8 cellular contexts compared by ENCODE assay signal in genomic region chr21:44133708-44134057, GRCh38. TPM values are rescaled to one million over a fixed set of nuclear protein-coding genes. Genes with fewer than 3 reads are reported as not detected.
A peak's percentile ranks its signal among the peaks of the same experiment; 100 is the strongest.
DNase-seq lines count a peak whose midpoint lies in the region; ATAC-seq, FAIRE-seq and TF ChIP-seq lines count a peak whose summit lies in the region.
"Not testable (repeated sequence)": the region's sequence is repeated elsewhere in the genome, so short reads cannot be mapped to it uniquely, and the experiment has no call there.

No MANE protein-coding gene starts in this region.

- dilution Hi-C loops in endothelial cell of umbilical vein (cut with MboI; ENCODE audit: extremely low pct_ligation_motif_present, low sequenced_read_pairs), result not testable (repeated sequence)

- not testable (repeated sequence) for H3K36me3 Mint-ChIP-seq in CD4-positive, alpha-beta T cell (ENCODE audit: low read depth); activated CD4-positive, alpha-beta memory T cell treated with anti-CD3 and anti-CD28 coated beads, Interleukin-2, amount 10 ng/mL, durations not matched to agents 7 days and 5 days (ENCODE audit: low read depth)

- not testable (repeated sequence) for H4K20me1 ChIP-seq in endothelial cell of umbilical vein (replicated peaks; ENCODE audit: control insufficient read depth, extremely low read depth, insufficient read depth, low read length)

- CTCF ChIA-PET in CD4-positive, alpha-beta T cell (lab: Charles Lee); activated CD4-positive, alpha-beta memory T cell treated with anti-CD3 and anti-CD28 coated beads, Interleukin-2, amount 10 ng/mL, durations not matched to agents 7 days and 5 days (lab: Charles Lee); endothelial cell of umbilical vein (lab: Charles Lee): not testable (repeated sequence)

- not testable (repeated sequence) for TF ChIP-seq POLR2A in endothelial cell of umbilical vein (IDR thresholded peaks at IDR 0.05; ENCODE audit: low read depth, low read length)

- not testable (repeated sequence) for DNase-seq in CD4-positive, alpha-beta T cell; activated CD4-positive, alpha-beta memory T cell treated with anti-CD3 and anti-CD28 coated beads, Interleukin-2, amount 10 ng/mL, durations not matched to agents 7 days and 5 days; endothelial cell of umbilical vein (ENCODE audit: low read depth, low spot score); kidney epithelial cell (ENCODE audit: low read depth)

- peak overlapping the region; percentile 45 for H3K4me3 Mint-ChIP-seq in CD4-positive, alpha-beta T cell
- peak overlapping the region; percentile 57 for H3K4me3 Mint-ChIP-seq in activated CD4-positive, alpha-beta memory T cell treated with anti-CD3 and anti-CD28 coated beads, Interleukin-2, amount 10 ng/mL, durations not matched to agents 7 days and 5 days

- not testable (repeated sequence) for TF ChIP-seq CTCF in CD4-positive, alpha-beta T cell (IDR thresholded peaks at IDR 0.05); endothelial cell of umbilical vein (IDR thresholded peaks at IDR 0.05; ENCODE audit: extremely low read depth in 1 of 2, insufficient read depth in 1 of 2, low read depth in 1 of 2, low read length in 2 of 2); kidney epithelial cell (IDR thresholded peaks at IDR 0.05; ENCODE audit: insufficient read depth, low read length, poor library complexity, severe bottlenecking)

- H3K4me3 ChIP-seq in endothelial cell of umbilical vein (replicated peaks in 1 of 3; ENCODE audit: insufficient read depth in 1 of 3, low read depth in 1 of 3, low read length in 3 of 3), result not testable (repeated sequence)
- H3K4me3 ChIP-seq in kidney epithelial cell (ENCODE audit: low read depth, low read length) (peak overlapping the region; percentile 40), skeletal muscle satellite cell (ENCODE audit: low read length) (peak overlapping the region; percentile 59)

- not testable (repeated sequence) for H3K9ac ChIP-seq in endothelial cell of umbilical vein (replicated peaks; ENCODE audit: extremely low read depth, insufficient read depth, low read length); skeletal muscle satellite cell (ENCODE audit: low read depth, low read length)

- H2AFZ ChIP-seq in endothelial cell of umbilical vein (ENCODE audit: low read depth, low read length), result not testable (repeated sequence)

- not testable (repeated sequence) for FAIRE-seq in endothelial cell of umbilical vein (lab: Jason Lieb, UNC)

- not testable (repeated sequence) for H3K4me2 ChIP-seq in endothelial cell of umbilical vein (ENCODE audit: insufficient read depth, low read length); skeletal muscle satellite cell (ENCODE audit: low read length)

- H3K4me1 ChIP-seq in endothelial cell of umbilical vein (ENCODE audit: control insufficient read depth, extremely low read depth, insufficient read depth, low read length); skeletal muscle satellite cell (ENCODE audit: control insufficient read depth, insufficient read depth, low read length): not testable (repeated sequence)

- TSS peak; percentile 73 for BruUV-seq in endothelial cell of umbilical vein (replicated peaks; lab: Mats Ljungman, UMichigan)

- H3K9me1 ChIP-seq in endothelial cell of umbilical vein (replicated peaks; ENCODE audit: control insufficient read depth, extremely low read depth, insufficient read depth, low read length), result not testable (repeated sequence)

- not testable (repeated sequence) for H3K27ac Mint-ChIP-seq in CD4-positive, alpha-beta T cell; activated CD4-positive, alpha-beta memory T cell treated with anti-CD3 and anti-CD28 coated beads, Interleukin-2, amount 10 ng/mL, durations not matched to agents 7 days and 5 days

- H3K9me3 ChIP-seq in CD4-positive, alpha-beta T cell (ENCODE audit: control insufficient read depth, low read length); endothelial cell of umbilical vein (replicated peaks; ENCODE audit: control insufficient read depth, insufficient read depth, low read length); skeletal muscle satellite cell (replicated peaks; ENCODE audit: low read length): not testable (repeated sequence)

- not testable (repeated sequence) for H3K27me3 Mint-ChIP-seq in CD4-positive, alpha-beta T cell; activated CD4-positive, alpha-beta memory T cell treated with anti-CD3 and anti-CD28 coated beads, Interleukin-2, amount 10 ng/mL, durations not matched to agents 7 days and 5 days

- H3K27ac ChIP-seq in CD4-positive, alpha-beta T cell (ENCODE audit: low read depth, low read length); endothelial cell of umbilical vein (ENCODE audit: insufficient read depth, low read depth, low read length): not testable (repeated sequence)

- not testable (repeated sequence) for H3K36me3 ChIP-seq in endothelial cell of umbilical vein (ENCODE audit: control insufficient read depth in 2 of 2, extremely low read depth in 1 of 2, insufficient read depth in 2 of 2, low read length in 2 of 2); kidney epithelial cell (ENCODE audit: control insufficient read depth, insufficient read depth, low read length); skeletal muscle satellite cell (ENCODE audit: insufficient read depth, low read length)

- intact Hi-C loops in CD4-positive, alpha-beta T cell (cut with DNase I, micrococcal nuclease); endothelial cell of umbilical vein (cut with micrococcal nuclease): not testable (repeated sequence)

- not testable (repeated sequence) for H3K9me3 Mint-ChIP-seq in CD4-positive, alpha-beta T cell; activated CD4-positive, alpha-beta memory T cell treated with anti-CD3 and anti-CD28 coated beads, Interleukin-2, amount 10 ng/mL, durations not matched to agents 7 days and 5 days

- not testable (repeated sequence) for H3K79me2 ChIP-seq in endothelial cell of umbilical vein (ENCODE audit: control insufficient read depth, insufficient read depth, low read length)

- H3K4me1 Mint-ChIP-seq in CD4-positive, alpha-beta T cell (ENCODE audit: low read depth); activated CD4-positive, alpha-beta memory T cell treated with anti-CD3 and anti-CD28 coated beads, Interleukin-2, amount 10 ng/mL, durations not matched to agents 7 days and 5 days: not testable (repeated sequence)

- not testable (repeated sequence) for H3K27me3 ChIP-seq in CD4-positive, alpha-beta T cell (ENCODE audit: control insufficient read depth, insufficient read depth, low read length); endothelial cell of umbilical vein (ENCODE audit: control insufficient read depth in 2 of 2, insufficient read depth in 2 of 2, low read length in 2 of 2); kidney epithelial cell (ENCODE audit: control insufficient read depth, insufficient read depth, low read length); skeletal muscle satellite cell (ENCODE audit: control insufficient read depth, insufficient read depth, low read length)

- POLR2A ChIA-PET in CD4-positive, alpha-beta T cell (lab: Charles Lee); activated CD4-positive, alpha-beta memory T cell treated with anti-CD3 and anti-CD28 coated beads, Interleukin-2, amount 10 ng/mL, durations not matched to agents 7 days and 5 days (lab: Charles Lee); endothelial cell of umbilical vein (lab: Charles Lee): not testable (repeated sequence)

- ATAC-seq in CD4-positive, alpha-beta T cell (ENCODE audit: poor library complexity), result not testable (repeated sequence)
- ATAC-seq in GM19397 (IDR thresholded peaks at IDR 0.05; ENCODE audit: unreplicated experiment) (peak; percentile 13), HG02678 (IDR thresholded peaks at IDR 0.05; ENCODE audit: unreplicated experiment) (peak; percentile 11), HG03521 (IDR thresholded peaks at IDR 0.05; ENCODE audit: unreplicated experiment) (peak; percentile 32)

RNA-seq across cellular contexts. Expression of gene GATD3, which starts 0.2 kb away (rescaled TPM):
- total RNA-seq in CD4-positive, alpha-beta T cell, result 10 to 100 TPM; 21.9 to 23.0 TPM
- 10 to 100 TPM; 48.9 to 49.5 TPM for total RNA-seq in activated CD4-positive, alpha-beta memory T cell treated with anti-CD3 and anti-CD28 coated beads, Interleukin-2, amount 10 ng/mL, durations not matched to agents 7 days and 5 days
- 7.6 and 43.2 TPM in 2 replicates for total RNA-seq in endothelial cell of umbilical vein
- polyA plus RNA-seq in endothelial cell of umbilical vein, result 16.3 and 22.3 TPM in 2 replicates
- 11.8 and 16.1 TPM in 2 replicates for polyA plus RNA-seq in endothelial cell of umbilical vein (2011; cell fraction: cytosol; rRNA removed)
- 48.9 and 62.3 TPM in 2 replicates for polyA plus RNA-seq in endothelial cell of umbilical vein (2011; cell fraction: nucleus; rRNA removed)
- 27.0 and 43.5 TPM in 2 replicates for polyA plus RNA-seq in endothelial cell of umbilical vein (2012)
- 6.8 and 25.7 TPM in 2 replicates for polyA minus RNA-seq in endothelial cell of umbilical vein
- polyA minus RNA-seq in endothelial cell of umbilical vein (2011; cell fraction: cytosol; rRNA and poly(A)+ RNA removed), result 17.3 TPM
- 11.1 and 15.4 TPM in 2 replicates for polyA minus RNA-seq in endothelial cell of umbilical vein (2011; cell fraction: nucleus; rRNA and poly(A)+ RNA removed)
- total RNA-seq in kidney epithelial cell, result 4.2 and 6.5 TPM in 2 replicates
- 6.1 and 83.1 TPM in 2 replicates for total RNA-seq in skeletal muscle satellite cell (2012; rRNA removed)

RNA-seq across cellular contexts. Expression of gene PWP2, which starts 26.5 kb away (rescaled TPM):
- total RNA-seq in CD4-positive, alpha-beta T cell, result 10 to 100 TPM; 38.0 to 40.6 TPM
- total RNA-seq in activated CD4-positive, alpha-beta memory T cell treated with anti-CD3 and anti-CD28 coated beads, Interleukin-2, amount 10 ng/mL, durations not matched to agents 7 days and 5 days, result 10 to 100 TPM; 18.6 to 22.5 TPM
- total RNA-seq in endothelial cell of umbilical vein, result 7.2 and 31.8 TPM in 2 replicates
- polyA plus RNA-seq in endothelial cell of umbilical vein, result 3.4 and 5.1 TPM in 2 replicates
- 2.7 TPM in 2 replicates for polyA plus RNA-seq in endothelial cell of umbilical vein (2011; cell fraction: cytosol; rRNA removed)
- 10.2 and 13.3 TPM in 2 replicates for polyA plus RNA-seq in endothelial cell of umbilical vein (2011; cell fraction: nucleus; rRNA removed)
- 17.9 and 20.3 TPM in 2 replicates for polyA plus RNA-seq in endothelial cell of umbilical vein (2012)
- 7.4 and 11.2 TPM in 2 replicates for polyA minus RNA-seq in endothelial cell of umbilical vein
- 9.9 TPM for polyA minus RNA-seq in endothelial cell of umbilical vein (2011; cell fraction: cytosol; rRNA and poly(A)+ RNA removed)
- polyA minus RNA-seq in endothelial cell of umbilical vein (2011; cell fraction: nucleus; rRNA and poly(A)+ RNA removed), result 11.1 and 11.7 TPM in 2 replicates
- total RNA-seq in kidney epithelial cell, result 8.6 and 9.5 TPM in 2 replicates
- total RNA-seq in skeletal muscle satellite cell (2012; rRNA removed), result 4.2 and 48.2 TPM in 2 replicates
